Comparison of ENCODE assay signal across 16 cellular contexts in genomic region chr6:79196908-79197307, GRCh38.
"Had no signal": no experiment of that assay in that cellular context is flagged by ENCODE, and none has a peak within 500 bp of the region (broad histone marks: within the 10 kb centered on the region; RNA-seq: fewer than 3 reads in every experiment).

No MANE protein-coding gene starts in this region.

- H3K27me3 ChIP-seq: body of pancreas, foreskin keratinocyte, ovary had no signal

- H3K27ac ChIP-seq: body of pancreas, foreskin keratinocyte, ovary, VCaP had no signal

- H3K4me1 ChIP-seq: body of pancreas, foreskin keratinocyte had no signal

- DNase-seq: activated CD4-positive, alpha-beta T cell treated with anti-CD3 and anti-CD28 coated beads for 1 hour; activated CD4-positive, alpha-beta T cell treated with anti-CD3 and anti-CD28 coated beads, Interleukin-2, amount 50 U/mL, for 48 hours; activated gamma-delta T cell; activated T-cell treated with anti-CD3 and anti-CD28 coated beads, Interleukin-2, amount 50 U/mL, for 48 hours; amniotic stem cell; body of pancreas; cortex of kidney; effector CD8-positive, alpha-beta T cell; foreskin keratinocyte; glutamatergic neuron; kidney glomerular epithelial cell; midbrain; ovary; stimulated activated CD4-positive, alpha-beta T cell treated with anti-CD3 and anti-CD28 coated beads, Interleukin-2, amount 100 ng/mL, for 48 hours had no signal

- H3K36me3 ChIP-seq: ovary had no signal

- H3K9me3 ChIP-seq: body of pancreas, ovary had no signal

- H3K4me3 ChIP-seq: body of pancreas, ovary had no signal

- ATAC-seq: body of pancreas; foreskin keratinocyte; stimulated activated memory B cell treated with anti-CD40 and anti-IgM and Interleukin-4, amounts not matched to agents 10 μg/mL and 1 μg/mL and 100 μg/mL, for 72 hours had no signal
